Comparison of ENCODE assay signal across 16 cellular contexts in the genomic region with DNA sequence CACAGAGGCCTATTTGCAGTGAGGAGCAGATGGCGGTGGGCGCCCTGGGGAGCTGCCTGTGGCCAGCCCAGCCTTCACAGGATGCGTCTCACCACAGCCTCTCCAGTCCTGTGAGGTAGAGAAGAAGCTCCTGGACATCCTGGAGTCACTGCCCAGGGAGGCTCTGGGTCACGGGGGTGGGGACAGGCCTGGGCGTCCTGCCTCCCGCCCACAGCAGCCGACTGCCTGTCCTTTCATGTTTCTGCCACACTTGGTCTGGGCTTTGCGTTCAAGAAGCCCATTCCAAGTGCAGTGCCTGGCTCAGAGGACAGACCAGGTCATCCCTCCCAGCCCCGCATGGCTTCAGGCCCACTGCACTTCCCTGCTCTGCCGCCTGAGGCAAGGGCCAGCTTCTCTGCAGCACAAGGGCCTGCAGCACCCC. TPM values are rescaled to one million over a fixed set of nuclear protein-coding genes. Genes with fewer than 3 reads are reported as not detected.
A peak's percentile ranks its signal among the peaks of the same experiment; 100 is the strongest.
DNase-seq lines count a peak whose midpoint lies in the region; ATAC-seq, FAIRE-seq and TF ChIP-seq lines count a peak whose summit lies in the region.
"Not testable (repeated sequence)": the region's sequence is repeated elsewhere in the genome, so short reads cannot be mapped to it uniquely, and the experiment has no call there.
"Had no signal": no experiment of that assay in that cellular context is flagged by ENCODE, and none has a peak within 500 bp of the region (broad histone marks: within the 10 kb centered on the region; RNA-seq: fewer than 3 reads in every experiment).

No MANE protein-coding gene starts in this region.

- not testable (repeated sequence) for H3K9me3 Mint-ChIP-seq in H9; glutamatergic neuron (ENCODE audit: unreplicated experiment); osteocyte (ENCODE audit: unreplicated experiment)

- not testable (repeated sequence) for H4K20me1 ChIP-seq in H9 (ENCODE audit: control insufficient read depth, insufficient read depth, insufficient read length)

- peak; percentile 47 to 62; a peak in 3 of 6 replicates for ATAC-seq in A549

- not testable (repeated sequence) for H3K27ac Mint-ChIP-seq in H9; glutamatergic neuron (ENCODE audit: unreplicated experiment); osteocyte (ENCODE audit: unreplicated experiment)

- not testable (repeated sequence) for H3K27me3 ChIP-seq in H9 (ENCODE audit: insufficient read depth, low read length); brain microvascular endothelial cell (replicated peaks); stomach

- H3K56ac ChIP-seq in H9 (ENCODE audit: insufficient read length, low read depth, low read length), result not testable (repeated sequence)

- DNase-seq in A549 (ENCODE audit: low read depth in 1 of 2, low spot score in 1 of 2); brain microvascular endothelial cell: not testable (repeated sequence)
- DNase-seq in H9 (peak; percentile 55), glutamatergic neuron (peak; percentile 70), islet precursor cell (peak; percentile 78), osteocyte (ENCODE audit: extremely low spot score, unreplicated experiment) (peak; percentile 83), stomach (peak; percentile 22)

- not testable (repeated sequence) for H3K23me2 ChIP-seq in H9 (ENCODE audit: insufficient read length, low read depth, low read length, poor library complexity, severe bottlenecking)

- TF ChIP-seq EP300 in A549 (IDR thresholded peaks at IDR 0.05); stomach (IDR thresholded peaks at IDR 0.05): not testable (repeated sequence)

- TF ChIP-seq POLR2A in A549 (IDR thresholded peaks at IDR 0.05; ENCODE audit: low read length); stomach (IDR thresholded peaks at IDR 0.05): not testable (repeated sequence)

- H3K9ac ChIP-seq in H9 (ENCODE audit: extremely low read depth, insufficient read length, low read length), result not testable (repeated sequence)

- not testable (repeated sequence) for H3K4me3 ChIP-seq in A549; brain microvascular endothelial cell (ENCODE audit: low read depth, low read length); stomach

- TF ChIP-seq CTCF in A549 (IDR thresholded peaks at IDR 0.05); VCaP (conservative IDR thresholded peaks at IDR 0.05); glutamatergic neuron (IDR thresholded peaks at IDR 0.05; ENCODE audit: partially characterized antibody, unreplicated experiment); osteocyte (IDR thresholded peaks at IDR 0.05); stomach (IDR thresholded peaks at IDR 0.05): not testable (repeated sequence)
- TF ChIP-seq CTCF in H9 (conservative IDR thresholded peaks at IDR 0.05) (peak; percentile 26; the same call in 1 of the 3 replicates), brain microvascular endothelial cell (IDR thresholded peaks at IDR 0.05; ENCODE audit: low read depth, low read length, missing control alignments) (peak; percentile 12)

- not testable (repeated sequence) for H3K4ac ChIP-seq in H9 (ENCODE audit: low read depth, low read length)

- not testable (repeated sequence) for H3K14ac ChIP-seq in H9 (ENCODE audit: insufficient read depth, low read length)

- not testable (repeated sequence) for H4K91ac ChIP-seq in H9 (ENCODE audit: insufficient read length, low read depth, low read length)

- not testable (repeated sequence) for H3K36me3 ChIP-seq in brain microvascular endothelial cell (replicated peaks)
- peaks cover 0 to 13% (median 11%) of the 10 kb centered on the region in 4 donors for H3K36me3 ChIP-seq in stomach

- H3K4me2 ChIP-seq in A549; H9 (ENCODE audit: insufficient read depth, insufficient read length, low read length): not testable (repeated sequence)

- not testable (repeated sequence) for H2AFZ ChIP-seq in H9 (ENCODE audit: low read length)

- not testable (repeated sequence) for H3K4me1 ChIP-seq in A549; H9 (ENCODE audit: insufficient read depth, low read length)
- H3K4me1 ChIP-seq in stomach, result peaks cover 0 to 14% (median 3%) of the 10 kb centered on the region in 4 donors

- H3K27me3 Mint-ChIP-seq in H9 (ENCODE audit: low read depth); glutamatergic neuron (ENCODE audit: unreplicated experiment); osteocyte (ENCODE audit: unreplicated experiment): not testable (repeated sequence)

- not testable (repeated sequence) for H4K5ac ChIP-seq in H9 (ENCODE audit: insufficient read length, low read depth, low read length)

- not testable (repeated sequence) for H2AK5ac ChIP-seq in H9 (ENCODE audit: insufficient read length, low read length)

- H2BK20ac ChIP-seq in H9 (ENCODE audit: low read depth, low read length, poor library complexity, severe bottlenecking), result not testable (repeated sequence)

- not testable (repeated sequence) for FAIRE-seq in A549 (lab: Jason Lieb, UNC)

- H2BK12ac ChIP-seq in H9 (ENCODE audit: insufficient read length, low read depth, low read length), result not testable (repeated sequence)

- H2BK15ac ChIP-seq in H9 (ENCODE audit: low read depth, low read length), result not testable (repeated sequence)

- not testable (repeated sequence) for H4K8ac ChIP-seq in H9 (replicated peaks; ENCODE audit: insufficient read length, low read depth, low read length)

- not testable (repeated sequence) for H3K4me3 Mint-ChIP-seq in H9; glutamatergic neuron (ENCODE audit: unreplicated experiment); osteocyte (ENCODE audit: unreplicated experiment)

- H3T11ph ChIP-seq in H9 (ENCODE audit: low read length), result not testable (repeated sequence)

- H3K4me1 Mint-ChIP-seq in H9; glutamatergic neuron (ENCODE audit: low read depth, unreplicated experiment); osteocyte (ENCODE audit: unreplicated experiment): not testable (repeated sequence)

- not testable (repeated sequence) for TF ChIP-seq RAD21 in A549 (conservative IDR thresholded peaks at IDR 0.05 in 1 of 2, IDR thresholded peaks at IDR 0.05 in 1 of 2)

- intact Hi-C loops in stomach (cut with DNase I; ENCODE audit: low total_unique reads), result not testable (repeated sequence)

- H3K18ac ChIP-seq in H9 (ENCODE audit: insufficient read length, low read depth, low read length), result not testable (repeated sequence)

- H2BK5ac ChIP-seq in H9 (ENCODE audit: insufficient read length, low read length), result not testable (repeated sequence)

- POLR2A ChIA-PET in A549 (lab: Yijun Ruan, JAX), result not testable (repeated sequence)

- not testable (repeated sequence) for H3K79me1 ChIP-seq in H9 (ENCODE audit: insufficient read depth, low read depth, low read length, poor library complexity, severe bottlenecking)

- not testable (repeated sequence) for H3K9me3 ChIP-seq in A549; H9 (ENCODE audit: control insufficient read depth, low read depth, low read length); stomach

- 85% methylated on average over 10 of the region's 10 CpGs for WGBS in A549 (ENCODE audit: missing lambda C conversion rate)
- no CpG with 5 or more reads among the region's 10 CpGs for WGBS in H9 (ENCODE audit: extremely low coverage, insufficient read length, low lambda C conversion rate)
- 78 to 91% (median 88%) methylated on average over 3 to 10 of the region's 10 CpGs for WGBS in stomach, 5 donors

- H3K27ac ChIP-seq in A549; H9 (ENCODE audit: insufficient read length, low read depth, low read length); brain microvascular endothelial cell; stomach: not testable (repeated sequence)
- peak overlapping the region; percentile 30; the same call in 1 of the 2 replicates for H3K27ac ChIP-seq in VCaP

- peaks cover 0 to 16% (median 5%) of the 10 kb centered on the region in 3 experiments; a peak in 4 of 7 replicates for H3K36me3 Mint-ChIP-seq in H9 (ENCODE audit: insufficient read depth in 1 of 3, low read depth in 3 of 3)
- H3K36me3 Mint-ChIP-seq in glutamatergic neuron (ENCODE audit: unreplicated experiment); osteocyte (ENCODE audit: unreplicated experiment): not testable (repeated sequence)

- CTCF ChIA-PET in A549 (lab: Yijun Ruan, JAX), result not testable (repeated sequence)

- H2BK120ac ChIP-seq in H9 (ENCODE audit: low read depth, low read length, poor library complexity, severe bottlenecking), result not testable (repeated sequence)

- H3K23ac ChIP-seq in H9 (ENCODE audit: insufficient read length, low read depth, low read length), result not testable (repeated sequence)

- in situ Hi-C loops in brain microvascular endothelial cell (cut with HindIII; ENCODE audit: low pct_ligation_motif_present, low sequenced_read_pairs), result not testable (repeated sequence)

- H3K79me2 ChIP-seq in H9 (ENCODE audit: insufficient read depth, low read length), result not testable (repeated sequence)

RNA-seq across cellular contexts. Expression of a gene that starts 12.3 kb away (rescaled TPM):
- polyA plus RNA-seq in A549 (2011; rRNA removed) (2.6 and 9.9 TPM in 2 replicates), A549 (2017; fragmentation: RNase III; extraction: RNeasy Plus Mini Kit Qiagen cat#74134 plus additional on column Dnase treatment) (12.9 to 16.0 TPM (median 13.7 TPM) in 3 replicates), stomach (10 to 100 TPM in 1 of 3 donors, 1 to 10 TPM in 2; 1.6 to 13.9 (median 2.4) TPM)
- 3.8 and 4.7 TPM in 2 replicates for polyA plus RNA-seq in A549 (2012; cell fraction: cytosol; rRNA removed)
- polyA plus RNA-seq in A549 (2012; cell fraction: nucleus; rRNA removed), result 67.7 and 100 TPM in 2 replicates
- polyA minus RNA-seq in A549 (2011; rRNA and poly(A)+ RNA removed), result 13.4 and 20.0 TPM in 2 replicates
- total RNA-seq in H9 (2021) (32.7 and 37.6 TPM in 2 replicates), glutamatergic neuron (ENCODE audit: unreplicated experiment) (73.0 TPM), osteocyte (4.4 and 6.3 TPM in 2 replicates), stomach (10 to 100 TPM in 3 of 5 donors, 1 to 10 TPM in 2; 1.8 to 35.2 (median 18.9) TPM)
- total RNA-seq: ascending aorta had no signal

RNA-seq across cellular contexts. Expression of a gene that starts 53.9 kb away (rescaled TPM):
- polyA plus RNA-seq in A549 (2011; rRNA removed) (0.18 and 0.70 TPM in 2 replicates), A549 (2017; fragmentation: RNase III; extraction: RNeasy Plus Mini Kit Qiagen cat#74134 plus additional on column Dnase treatment) (0.97 to 1.4 TPM (median 1.0 TPM) in 3 replicates), stomach (10 to 100 TPM in 1 of 3 donors, 1 to 10 TPM in 1, under 1 TPM in 1; 0.93 to 11.5 (median 1.2) TPM)
- polyA plus RNA-seq in A549 (2012; cell fraction: cytosol; rRNA removed), result 0.08 and 0.20 TPM in 2 replicates
- polyA plus RNA-seq in A549 (2012; cell fraction: nucleus; rRNA removed), result 1.3 and 2.6 TPM in 2 replicates
- 1.5 and 3.6 TPM in 2 replicates for polyA minus RNA-seq in A549 (2011; rRNA and poly(A)+ RNA removed)
- total RNA-seq in H9 (2021) (0.86 and 1.4 TPM in 2 replicates), glutamatergic neuron (ENCODE audit: unreplicated experiment) (42.8 TPM), osteocyte (not detected in 2 replicates), stomach (10 to 100 TPM in 3 of 5 donors, 1 to 10 TPM in 2; 1.8 to 42.4 (median 11.7) TPM)
- total RNA-seq: activated CD4-positive, alpha-beta memory T cell treated with anti-CD3 and anti-CD28 coated beads, Interleukin-2, amount 10 ng/mL, durations not matched to agents 7 days and 5 days; activated naive CD8-positive, alpha-beta T cell treated with anti-CD3 and anti-CD28 coated beads for 36 hours; dermis microvascular lymphatic vessel endothelial cell; endothelial cell of umbilical vein; glomerular endothelial cell; SJSA1; smooth muscle cell had no signal
- polyA plus RNA-seq: endothelial cell of umbilical vein, smooth muscle cell had no signal

RNA-seq across cellular contexts. Expression of a gene that starts 54.2 kb away (rescaled TPM):
- 11.6 and 15.8 TPM in 2 replicates for polyA plus RNA-seq in A549 (2011; rRNA removed)
- 13.1 and 14.0 TPM in 2 replicates for polyA plus RNA-seq in A549 (2012; cell fraction: cytosol; rRNA removed)
- polyA plus RNA-seq in A549 (2012; cell fraction: nucleus; rRNA removed), result 48.6 and 72.1 TPM in 2 replicates
- 28.9 to 31.0 TPM (median 29.6 TPM) in 3 replicates for polyA plus RNA-seq in A549 (2017; fragmentation: RNase III; extraction: RNeasy Plus Mini Kit Qiagen cat#74134 plus additional on column Dnase treatment)
- polyA minus RNA-seq in A549 (2011; rRNA and poly(A)+ RNA removed), result 19.2 and 25.4 TPM in 2 replicates
- total RNA-seq in H9 (2021), result 67.4 and 70.5 TPM in 2 replicates
- total RNA-seq in glutamatergic neuron (ENCODE audit: unreplicated experiment), result 104 TPM
- 38.2 and 39.4 TPM in 2 replicates for total RNA-seq in osteocyte
- total RNA-seq in stomach, result 100 to 1,000 TPM in 2 of 5 donors, 10 to 100 TPM in 3; 34.1 to 152 (median 48.7) TPM
- polyA plus RNA-seq in stomach, result 10 to 100 TPM; 16.2 to 32.1 (median 25.8) TPM

RNA-seq across cellular contexts. Expression of a gene that starts 54.2 kb away (rescaled TPM):
- 62.4 and 82.4 TPM in 2 replicates for polyA plus RNA-seq in A549 (2011; rRNA removed)
- 42.1 and 48.3 TPM in 2 replicates for polyA plus RNA-seq in A549 (2012; cell fraction: cytosol; rRNA removed)
- polyA plus RNA-seq in A549 (2012; cell fraction: nucleus; rRNA removed), result 32.4 and 42.7 TPM in 2 replicates
- polyA plus RNA-seq in A549 (2017; fragmentation: RNase III; extraction: RNeasy Plus Mini Kit Qiagen cat#74134 plus additional on column Dnase treatment), result 54.0 to 60.2 TPM (median 54.6 TPM) in 3 replicates
- 30.4 and 32.2 TPM in 2 replicates for polyA minus RNA-seq in A549 (2011; rRNA and poly(A)+ RNA removed)
- 40.6 and 42.6 TPM in 2 replicates for total RNA-seq in H9 (2021)
- total RNA-seq in glutamatergic neuron (ENCODE audit: unreplicated experiment), result 3.9 TPM
- 4.1 and 6.9 TPM in 2 replicates for total RNA-seq in osteocyte
- total RNA-seq in stomach, result 10 to 100 TPM in 1 of 5 donors, 1 to 10 TPM in 2, under 1 TPM in 1, not detected in 1; 0.58 to 10.4 (median 4.1) TPM
- 1 to 10 TPM; 1.1 to 4.8 (median 3.5) TPM for polyA plus RNA-seq in stomach
- total RNA-seq: ascending aorta had no signal
